Comparison of ENCODE assay signal across 22 cellular contexts in genomic region chr6:3571206-3571815, GRCh38.
"Had no signal": no experiment of that assay in that cellular context is flagged by ENCODE, and none has a peak within 500 bp of the region (broad histone marks: within the 10 kb centered on the region; RNA-seq: fewer than 3 reads in every experiment).

No MANE protein-coding gene starts in this region.

- H3K4me3 Mint-ChIP-seq: activated CD4-positive, alpha-beta memory T cell treated with anti-CD3 and anti-CD28 coated beads, Interleukin-2, amount 10 ng/mL, durations not matched to agents 7 days and 5 days; activated naive CD4-positive, alpha-beta T cell treated with anti-CD3 and anti-CD28 coated beads, Interleukin-2, amount 50 U/mL, for 24 hours; neural crest cell; stimulated activated memory B cell treated with anti-CD40 and anti-IgM and Interleukin-4, amounts not matched to agents 10 μg/mL and 1 μg/mL and 100 μg/mL, for 72 hours had no signal

- H3K27me3 ChIP-seq: adrenal gland, gastrocnemius medialis, ovary, tibial nerve, vagina had no signal

- DNase-seq: activated CD4-positive, alpha-beta memory T cell treated with anti-CD3 and anti-CD28 coated beads, Interleukin-2, amount 10 ng/mL, durations not matched to agents 7 days and 5 days; activated effector memory CD4-positive, alpha-beta T cell treated with anti-CD3 and anti-CD28 coated beads, Interleukin-2, amount 50 U/mL, for 16 hours; activated T-cell treated with anti-CD3 and anti-CD28 coated beads, Interleukin-2, amount 50 U/mL, for 48 hours; adrenal gland; caudate nucleus; cortex of kidney; effector CD8-positive, alpha-beta T cell; gastrocnemius medialis; heart right ventricle; left cardiac atrium; midbrain; stimulated activated CD4-positive, alpha-beta T cell treated with anti-CD3 and anti-CD28 coated beads, Interleukin-2, amount 100 ng/mL, for 48 hours; T-helper 1 cell; T1000; WERI-Rb-1 had no signal

- H3K4me3 ChIP-seq: adrenal gland, gastrocnemius medialis, heart right ventricle, lung, ovary, tibial nerve, vagina had no signal

- H3K4me1 ChIP-seq: adrenal gland, gastrocnemius medialis, heart right ventricle, tibial nerve, vagina had no signal

- H3K36me3 Mint-ChIP-seq: activated naive CD4-positive, alpha-beta T cell treated with anti-CD3 and anti-CD28 coated beads, Interleukin-2, amount 50 U/mL, for 24 hours; stimulated activated memory B cell treated with anti-CD40 and anti-IgM and Interleukin-4, amounts not matched to agents 10 μg/mL and 1 μg/mL and 100 μg/mL, for 72 hours had no signal

- H3K9me3 Mint-ChIP-seq: activated CD4-positive, alpha-beta memory T cell treated with anti-CD3 and anti-CD28 coated beads, Interleukin-2, amount 10 ng/mL, durations not matched to agents 7 days and 5 days; activated naive CD4-positive, alpha-beta T cell treated with anti-CD3 and anti-CD28 coated beads, Interleukin-2, amount 50 U/mL, for 24 hours; neural crest cell; stimulated activated memory B cell treated with anti-CD40 and anti-IgM and Interleukin-4, amounts not matched to agents 10 μg/mL and 1 μg/mL and 100 μg/mL, for 72 hours had no signal

- H3K27ac ChIP-seq: adrenal gland, gastrocnemius medialis, heart right ventricle, ovary, tibial nerve, vagina, WERI-Rb-1 had no signal

- H3K36me3 ChIP-seq: adrenal gland, gastrocnemius medialis, heart right ventricle, ovary, tibial nerve, vagina, WERI-Rb-1 had no signal

- H3K27ac Mint-ChIP-seq: activated CD4-positive, alpha-beta memory T cell treated with anti-CD3 and anti-CD28 coated beads, Interleukin-2, amount 10 ng/mL, durations not matched to agents 7 days and 5 days; activated naive CD4-positive, alpha-beta T cell treated with anti-CD3 and anti-CD28 coated beads, Interleukin-2, amount 50 U/mL, for 24 hours; stimulated activated memory B cell treated with anti-CD40 and anti-IgM and Interleukin-4, amounts not matched to agents 10 μg/mL and 1 μg/mL and 100 μg/mL, for 72 hours had no signal

- ATAC-seq: gastrocnemius medialis had no signal

- H3K9me3 ChIP-seq: adrenal gland, gastrocnemius medialis, heart right ventricle, ovary, tibial nerve, vagina had no signal

- H3K27me3 Mint-ChIP-seq: activated naive CD4-positive, alpha-beta T cell treated with anti-CD3 and anti-CD28 coated beads, Interleukin-2, amount 50 U/mL, for 24 hours had no signal

- H3K4me1 Mint-ChIP-seq: activated CD4-positive, alpha-beta memory T cell treated with anti-CD3 and anti-CD28 coated beads, Interleukin-2, amount 10 ng/mL, durations not matched to agents 7 days and 5 days; activated naive CD4-positive, alpha-beta T cell treated with anti-CD3 and anti-CD28 coated beads, Interleukin-2, amount 50 U/mL, for 24 hours; stimulated activated memory B cell treated with anti-CD40 and anti-IgM and Interleukin-4, amounts not matched to agents 10 μg/mL and 1 μg/mL and 100 μg/mL, for 72 hours had no signal
